Comparison of ENCODE assay signal across 32 cellular contexts in the genomic region with DNA sequence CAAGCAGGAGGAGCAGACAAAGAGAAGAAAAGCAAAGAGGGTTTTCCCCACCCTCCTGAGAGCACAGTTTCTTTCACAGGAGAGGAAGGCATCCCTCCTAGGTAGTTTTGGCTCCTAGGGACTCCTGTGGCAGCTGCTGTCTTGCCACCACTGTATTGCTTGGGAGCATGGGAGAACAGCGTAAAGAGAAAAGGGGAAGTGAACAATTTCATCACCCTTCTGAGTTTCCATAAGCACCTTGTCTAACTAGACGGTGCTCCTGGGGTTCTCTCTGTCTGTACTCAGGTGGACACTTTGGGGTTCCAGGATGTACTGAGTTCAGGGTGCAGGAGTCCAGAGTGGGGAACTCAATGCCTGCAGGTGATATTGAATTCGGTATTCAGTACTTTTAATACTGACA.
DNase-seq lines count a peak whose midpoint lies in the region; ATAC-seq and TF ChIP-seq lines count a peak whose summit lies in the region.
"Had no signal": no experiment of that assay in that cellular context is flagged by ENCODE, and none has a peak within 500 bp of the region (broad histone marks: within the 10 kb centered on the region; RNA-seq: fewer than 3 reads in every experiment).

No MANE protein-coding gene starts in this region.

- peaks cover 12% of the 10 kb centered on the region for H3K9me3 Mint-ChIP-seq in glutamatergic neuron (ENCODE audit: unreplicated experiment)

- peaks cover 1% of the 10 kb centered on the region for H3K27me3 Mint-ChIP-seq in glutamatergic neuron (ENCODE audit: unreplicated experiment)

- H3K4me3 ChIP-seq in DND-41 (ENCODE audit: low read depth in 1 of 2, low read length in 2 of 2): no peak overlapping the region
- no peak overlapping the region for H3K4me3 ChIP-seq in OCI-LY3 (ENCODE audit: low read length)
- H3K4me3 ChIP-seq in coronary artery: no peak overlapping the region
- H3K4me3 ChIP-seq: BLaER1, lung, prostate gland, tibial artery had no signal

- H3K36me3 ChIP-seq in DND-41 (ENCODE audit: insufficient read depth, low read length): no peaks in the 10 kb centered on the region
- no peaks in the 10 kb centered on the region for H3K36me3 ChIP-seq in OCI-LY3 (replicated peaks; ENCODE audit: low read depth, low read length)
- H3K36me3 ChIP-seq: BLaER1, prostate gland, tibial artery had no signal

- no peak for ATAC-seq in DND-41 (ENCODE audit: insufficient read depth, low read depth)
- no peak for ATAC-seq in GM18505 (IDR thresholded peaks at IDR 0.05; ENCODE audit: unreplicated experiment)
- ATAC-seq: naive thymus-derived CD8-positive, alpha-beta T cell; sciatic nerve had no signal

- peaks cover 9% of the 10 kb centered on the region for H3K36me3 Mint-ChIP-seq in glutamatergic neuron (ENCODE audit: unreplicated experiment)
- H3K36me3 Mint-ChIP-seq: activated naive CD8-positive, alpha-beta T cell treated with anti-CD3 and anti-CD28 coated beads, Interleukin-2, amount 10 ng/mL, durations not matched to agents 7 days and 5 days had no signal

- H3K4me1 ChIP-seq in DND-41 (ENCODE audit: insufficient read depth, low read length) (peaks cover 17% of the 10 kb centered on the region), OCI-LY3 (ENCODE audit: low read length) (peaks cover 9% of the 10 kb centered on the region)
- H3K4me1 ChIP-seq: BLaER1, prostate gland, tibial artery had no signal

- TF ChIP-seq POLR2A in GM18505 (IDR thresholded peaks at IDR 0.05; ENCODE audit: borderline replicate concordance, extremely low read depth, insufficient read depth, insufficient read length): no peak

- no peak for TF ChIP-seq CTCF in DND-41 (IDR thresholded peaks at IDR 0.05; ENCODE audit: borderline replicate concordance, extremely low read depth, low read length, poor library complexity, severe bottlenecking)
- TF ChIP-seq CTCF in OCI-LY3 (IDR thresholded peaks at IDR 0.05; ENCODE audit: low read depth, low read length): no peak
- no peak for TF ChIP-seq CTCF in coronary artery (IDR thresholded peaks at IDR 0.05)
- no peak for TF ChIP-seq CTCF in glutamatergic neuron (IDR thresholded peaks at IDR 0.05; ENCODE audit: partially characterized antibody, unreplicated experiment)

- H3K4me1 Mint-ChIP-seq in glutamatergic neuron (ENCODE audit: low read depth, unreplicated experiment): peaks cover 2% of the 10 kb centered on the region

- H3K79me2 ChIP-seq in DND-41 (ENCODE audit: insufficient read depth, low read length) (no peaks in the 10 kb centered on the region), OCI-LY3 (ENCODE audit: low read length) (no peaks in the 10 kb centered on the region)

- H3K4me2 ChIP-seq in DND-41 (ENCODE audit: insufficient read depth, low read length): no peak overlapping the region
- peak overlapping the region; percentile 27; the same call in 1 of the 2 replicates for H3K4me2 ChIP-seq in OCI-LY3 (ENCODE audit: low read length)
- H3K4me2 ChIP-seq: BLaER1 had no signal

- 0 out of 2 replicates have a peak overlapping the region, but pooled peaks have one; percentile 2 for H3K9ac ChIP-seq in DND-41 (ENCODE audit: low read depth, low read length)
- H3K9ac ChIP-seq in OCI-LY3 (ENCODE audit: low read length): no peak overlapping the region
- H3K9ac ChIP-seq: BLaER1 had no signal

- H3K9me3 ChIP-seq in DND-41 (ENCODE audit: insufficient read depth, low read length, severe bottlenecking) (peaks cover 18% of the 10 kb centered on the region), OCI-LY3 (ENCODE audit: insufficient read depth, low read length) (peaks cover 18% of the 10 kb centered on the region)
- H3K9me3 ChIP-seq: prostate gland had no signal

- H4K20me1 ChIP-seq in DND-41 (ENCODE audit: insufficient read depth, low read length) (no peaks in the 10 kb centered on the region), OCI-LY3 (ENCODE audit: insufficient read depth, low read length) (no peaks in the 10 kb centered on the region)
- H4K20me1 ChIP-seq: BLaER1 had no signal

- H2AFZ ChIP-seq in DND-41 (ENCODE audit: low read depth, low read length) (peak overlapping the region; percentile 43; the same call in 1 of the 2 replicates), OCI-LY3 (ENCODE audit: low read depth, low read length) (no peak overlapping the region)

- DNase-seq in DND-41: no peak
- peak; percentile 1 for DNase-seq in KBM-7
- peak; percentile 12 for DNase-seq in coronary artery (ENCODE audit: low spot score)
- DNase-seq in glutamatergic neuron: no peak
- no peak for DNase-seq in NCI-H69 (lab: John Stamatoyannopoulos, UW)
- DNase-seq: activated CD4-positive, alpha-beta T cell treated with anti-CD3 and anti-CD28 coated beads for 4 hours; activated gamma-delta T cell treated with Interleukin-2 at 50 U/mL for 16 hours; activated naive CD8-positive, alpha-beta T cell treated with anti-CD3 and anti-CD28 coated beads, Interleukin-2, amount 10 ng/mL, durations not matched to agents 7 days and 5 days; activated T-cell treated with anti-CD3 and anti-CD28 coated beads, Interleukin-2, amount 50 U/mL, for 1 hour; aorta; COR-L47; effector CD4-positive, alpha-beta T cell; GDM1; GOT3; HFFc6; hypothalamus; naive thymus-derived CD8-positive, alpha-beta T cell; NCI-H146; NCI-H82; occipital lobe; Right ventricle myocardium superior; stimulated activated CD4-positive, alpha-beta T cell treated with anti-CD3 and anti-CD28 coated beads, Interleukin-12 subunit alpha, Interleukin-12 subunit beta, amount 100 ng/mL, for 4 hours; stimulated activated CD4-positive, alpha-beta T cell treated with anti-CD3 and anti-CD28 coated beads, Interleukin-2, amount 100 ng/mL, for 48 hours; tibial artery had no signal

- no peak overlapping the region for H3K27ac Mint-ChIP-seq in glutamatergic neuron (ENCODE audit: unreplicated experiment)
- H3K27ac Mint-ChIP-seq: activated naive CD8-positive, alpha-beta T cell treated with anti-CD3 and anti-CD28 coated beads, Interleukin-2, amount 10 ng/mL, durations not matched to agents 7 days and 5 days; HFFc6; naive thymus-derived CD8-positive, alpha-beta T cell; T-helper 2 cell treated with Interferon-gamma antibody and Interleukin-4, amounts not matched to agents 5 μg/mL and 100 μg/mL, for 36 hours had no signal

- H3K27me3 ChIP-seq in DND-41 (ENCODE audit: insufficient read depth, low read length, poor library complexity): no peaks in the 10 kb centered on the region
- H3K27me3 ChIP-seq in OCI-LY3 (ENCODE audit: low read depth, low read length): no peaks in the 10 kb centered on the region
- H3K27me3 ChIP-seq: BLaER1, tibial artery had no signal

- H3K4me3 Mint-ChIP-seq in glutamatergic neuron (ENCODE audit: unreplicated experiment): no peak overlapping the region
- H3K4me3 Mint-ChIP-seq: activated naive CD8-positive, alpha-beta T cell treated with anti-CD3 and anti-CD28 coated beads, Interleukin-2, amount 10 ng/mL, durations not matched to agents 7 days and 5 days; HFFc6; naive thymus-derived CD8-positive, alpha-beta T cell; T-helper 2 cell treated with Interferon-gamma antibody and Interleukin-4, amounts not matched to agents 5 μg/mL and 100 μg/mL, for 36 hours had no signal

- in situ Hi-C loops in KBM-7 (cut with MboI; ENCODE audit: low pct_unique_long_range_greater_than_20kb, low sequenced_read_pairs): no loop called here

- peak overlapping the region; percentile 61 for H3K27ac ChIP-seq in DND-41 (ENCODE audit: low read length)
- H3K27ac ChIP-seq in OCI-LY3 (ENCODE audit: low read length): no peak overlapping the region
- no peak overlapping the region for H3K27ac ChIP-seq in coronary artery
- H3K27ac ChIP-seq: BLaER1, prostate gland, tibial artery, VCaP had no signal

Comparison
In these comparisons a context has a peak if more than half of its experiments do, and no peak if none do; other contexts are left out.
1. DNase-seq: peak in KBM-7 (single experiment) and coronary artery (single experiment); none in DND-41 (single experiment), glutamatergic neuron (single experiment) and NCI-H69 (single experiment).